19 cellular contexts compared by ENCODE assay signal in genomic region chr18:48657446-48658120, GRCh38.
DNase-seq lines count a peak whose midpoint lies in the region; ATAC-seq, FAIRE-seq and TF ChIP-seq lines count a peak whose summit lies in the region.
"Had no signal": no experiment of that assay in that cellular context is flagged by ENCODE, and none has a peak within 500 bp of the region (broad histone marks: within the 10 kb centered on the region; RNA-seq: fewer than 3 reads in every experiment).

No MANE protein-coding gene starts in this region.

- in situ Hi-C loops in G401 (cut with HindIII; ENCODE audit: low sequenced_read_pairs) (no loop called here), astrocyte of the spinal cord (cut with HindIII; ENCODE audit: low sequenced_read_pairs) (no loop called here)

- ATAC-seq in HG03175 (IDR thresholded peaks at IDR 0.05; ENCODE audit: unreplicated experiment), result no peak
- ATAC-seq in HG02642 (IDR thresholded peaks at IDR 0.05; ENCODE audit: poor library complexity, unreplicated experiment), result no peak
- ATAC-seq: body of pancreas had no signal

- FAIRE-seq in GM12892 (lab: Jason Lieb, UNC), result no peak
- FAIRE-seq: G401.6 had no signal

- DNase-seq in G401 (ENCODE audit: low spot score) (peak; percentile 38), astrocyte of the spinal cord (ENCODE audit: low read depth, low spot score) (peak; percentile 86), head of caudate nucleus (peak; percentile 44 to 93 (median 76)), putamen (ENCODE audit: low spot score) (peak; percentile 85), GM12892 (ENCODE audit: insufficient read length) (no peak), NCI-H2081 treated with DMSO at 0.1 percent for 48 hours (lab: John Stamatoyannopoulos, UW) (no peak)
- DNase-seq: activated gamma-delta T cell treated with Interleukin-2 at 50 U/mL for 16 hours; body of pancreas; Calu3; effector CD4-positive, alpha-beta T cell; foreskin melanocyte; H7; NCI-H1417 treated with DMSO at 0.1 percent for 48 hours; NCI-H510A; SJCRH30; substantia nigra had no signal

- TF ChIP-seq POLR2A in GM12892 (IDR thresholded peaks at IDR 0.05; ENCODE audit: low read depth, low read length), result no peak

- H3K4me3 ChIP-seq in astrocyte of the spinal cord (ENCODE audit: low read depth, low read length), result no peak overlapping the region
- H3K4me3 ChIP-seq: body of pancreas, SJCRH30 had no signal

- TF ChIP-seq CTCF in astrocyte of the spinal cord (IDR thresholded peaks at IDR 0.05; ENCODE audit: low read depth, low read length), result no peak

- intact Hi-C loops in head of caudate nucleus (cut with DNase I), result no loop called here

Comparison
In these comparisons a context has a peak if more than half of its experiments do, and no peak if none do; other contexts are left out.
1. DNase-seq: peak in G401 (single experiment), astrocyte of the spinal cord (single experiment), head of caudate nucleus (42 of 42) and putamen (single experiment); none in GM12892 (single experiment) and NCI-H2081 treated with DMSO at 0.1 percent for 48 hours (single experiment).